8 cellular contexts compared by ENCODE assay signal in genomic region chr16:15765880-15766279, GRCh38.
DNase-seq lines count a peak whose midpoint lies in the region; ATAC-seq and TF ChIP-seq lines count a peak whose summit lies in the region.
"Had no signal": no experiment of that assay in that cellular context is flagged by ENCODE, and none has a peak within 500 bp of the region (broad histone marks: within the 10 kb centered on the region; RNA-seq: fewer than 3 reads in every experiment).

No MANE protein-coding gene starts in this region.

- no peaks in the 10 kb centered on the region for H3K9me3 Mint-ChIP-seq in stimulated activated naive B cell treated with anti-CD40 and anti-IgM and Interleukin-4, amounts not matched to agents 10 μg/mL and 1 μg/mL and 100 μg/mL, for 72 hours

- in situ Hi-C loops in astrocyte of the spinal cord (cut with HindIII; ENCODE audit: low sequenced_read_pairs) = no loop called here

- peak overlapping the region in 1 of 2 donors; percentile 44 for H3K4me3 Mint-ChIP-seq in stimulated activated naive B cell treated with anti-CD40 and anti-IgM and Interleukin-4, amounts not matched to agents 10 μg/mL and 1 μg/mL and 100 μg/mL, for 72 hours
- H3K4me3 Mint-ChIP-seq: activated naive CD8-positive, alpha-beta T cell had no signal

- TF ChIP-seq CTCF in DND-41 (IDR thresholded peaks at IDR 0.05; ENCODE audit: borderline replicate concordance, extremely low read depth, low read length, poor library complexity, severe bottlenecking) = peak; percentile 80
- peak; percentile 87 for TF ChIP-seq CTCF in OCI-LY1 (IDR thresholded peaks at IDR 0.05; ENCODE audit: low read length)
- peak; percentile 78 for TF ChIP-seq CTCF in astrocyte of the spinal cord (IDR thresholded peaks at IDR 0.05; ENCODE audit: low read depth, low read length)

- H3K36me3 Mint-ChIP-seq in stimulated activated naive B cell treated with anti-CD40 and anti-IgM and Interleukin-4, amounts not matched to agents 10 μg/mL and 1 μg/mL and 100 μg/mL, for 72 hours = no peaks in the 10 kb centered on the region
- H3K36me3 Mint-ChIP-seq: activated naive CD8-positive, alpha-beta T cell had no signal

- no peak overlapping the region for H2AFZ ChIP-seq in DND-41 (ENCODE audit: low read depth, low read length)
- no peak overlapping the region for H2AFZ ChIP-seq in OCI-LY1 (ENCODE audit: low read length)

- H3K9ac ChIP-seq in DND-41 (ENCODE audit: low read depth, low read length) (no peak overlapping the region), OCI-LY1 (ENCODE audit: low read length) (no peak overlapping the region)

- H3K27ac Mint-ChIP-seq in stimulated activated naive B cell treated with anti-CD40 and anti-IgM and Interleukin-4, amounts not matched to agents 10 μg/mL and 1 μg/mL and 100 μg/mL, for 72 hours = peak overlapping the region; percentile 88
- H3K27ac Mint-ChIP-seq: activated naive CD8-positive, alpha-beta T cell had no signal

- H4K20me1 ChIP-seq in DND-41 (ENCODE audit: insufficient read depth, low read length) (no peaks in the 10 kb centered on the region), OCI-LY1 (ENCODE audit: insufficient read depth, low read length) (no peaks in the 10 kb centered on the region)

- peak; percentile 89 for ATAC-seq in DND-41 (ENCODE audit: insufficient read depth, low read depth)
- peak; percentile 85 for ATAC-seq in HG03571 (IDR thresholded peaks at IDR 0.05; ENCODE audit: unreplicated experiment)
- ATAC-seq in stimulated activated naive B cell treated with anti-CD40 and anti-IgM and Interleukin-4, amounts not matched to agents 10 μg/mL and 1 μg/mL and 100 μg/mL, for 72 hours (replicated peaks) = peak; percentile 99

- H3F3A ChIP-seq in OCI-LY1 (ENCODE audit: insufficient read depth, low read length) = no peaks in the 10 kb centered on the region

- peaks cover 3% of the 10 kb centered on the region for H3K27me3 ChIP-seq in DND-41 (ENCODE audit: insufficient read depth, low read length, poor library complexity)
- H3K27me3 ChIP-seq in OCI-LY1 (ENCODE audit: insufficient read depth, low read length) = no peaks in the 10 kb centered on the region

- H3K4me2 ChIP-seq in DND-41 (ENCODE audit: insufficient read depth, low read length) (no peak overlapping the region), OCI-LY1 (ENCODE audit: low read length) (no peak overlapping the region)

- H3K9me3 ChIP-seq in DND-41 (ENCODE audit: insufficient read depth, low read length, severe bottlenecking) (peaks cover 2% of the 10 kb centered on the region), OCI-LY1 (ENCODE audit: low read length) (no peaks in the 10 kb centered on the region)

- DNase-seq in DND-41 (peak; percentile 54), GM19240 (ENCODE audit: insufficient read length, low spot score) (peak; percentile 67), astrocyte of the spinal cord (ENCODE audit: low read depth, low spot score) (no peak), inferior parietal cortex (ENCODE audit: extremely low spot score) (peak; percentile 61)
- DNase-seq in stimulated activated naive B cell treated with anti-CD40 and anti-IgM and Interleukin-4, amounts not matched to agents 10 μg/mL and 1 μg/mL and 100 μg/mL, for 72 hours = peak; percentile 77

- no peaks in the 10 kb centered on the region for H3K9me2 ChIP-seq in OCI-LY1 (ENCODE audit: low read depth, low read length)

- H3K27ac ChIP-seq in DND-41 (ENCODE audit: low read length) (no peak overlapping the region), OCI-LY1 (ENCODE audit: low read depth, low read length, poor library complexity, severe bottlenecking) (no peak overlapping the region)

- H3K4me1 ChIP-seq in DND-41 (ENCODE audit: insufficient read depth, low read length) (no peaks in the 10 kb centered on the region), OCI-LY1 (ENCODE audit: insufficient read depth, low read length, severe bottlenecking) (peaks cover 4% of the 10 kb centered on the region)

- H3K36me3 ChIP-seq in DND-41 (ENCODE audit: insufficient read depth, low read length) = no peaks in the 10 kb centered on the region
- H3K36me3 ChIP-seq in OCI-LY1 (ENCODE audit: insufficient read depth, low read length) = no peaks in the 10 kb centered on the region

- H3K4me3 ChIP-seq in DND-41 (ENCODE audit: low read depth in 1 of 2, low read length in 2 of 2) (no peak overlapping the region), OCI-LY1 (ENCODE audit: low read depth, low read length, poor library complexity, severe bottlenecking) (no peak overlapping the region), astrocyte of the spinal cord (ENCODE audit: low read depth, low read length) (no peak overlapping the region)

- peaks cover 3 to 6% of the 10 kb centered on the region in 2 donors for H3K4me1 Mint-ChIP-seq in stimulated activated naive B cell treated with anti-CD40 and anti-IgM and Interleukin-4, amounts not matched to agents 10 μg/mL and 1 μg/mL and 100 μg/mL, for 72 hours

- H3K79me2 ChIP-seq in DND-41 (ENCODE audit: insufficient read depth, low read length) (no peaks in the 10 kb centered on the region), OCI-LY1 (ENCODE audit: insufficient read depth, low read length) (no peaks in the 10 kb centered on the region)

- H3K27me3 Mint-ChIP-seq in stimulated activated naive B cell treated with anti-CD40 and anti-IgM and Interleukin-4, amounts not matched to agents 10 μg/mL and 1 μg/mL and 100 μg/mL, for 72 hours = peaks cover 8 to 14% of the 10 kb centered on the region in 2 donors
